14 cellular contexts compared by ENCODE assay signal in the genomic region with DNA sequence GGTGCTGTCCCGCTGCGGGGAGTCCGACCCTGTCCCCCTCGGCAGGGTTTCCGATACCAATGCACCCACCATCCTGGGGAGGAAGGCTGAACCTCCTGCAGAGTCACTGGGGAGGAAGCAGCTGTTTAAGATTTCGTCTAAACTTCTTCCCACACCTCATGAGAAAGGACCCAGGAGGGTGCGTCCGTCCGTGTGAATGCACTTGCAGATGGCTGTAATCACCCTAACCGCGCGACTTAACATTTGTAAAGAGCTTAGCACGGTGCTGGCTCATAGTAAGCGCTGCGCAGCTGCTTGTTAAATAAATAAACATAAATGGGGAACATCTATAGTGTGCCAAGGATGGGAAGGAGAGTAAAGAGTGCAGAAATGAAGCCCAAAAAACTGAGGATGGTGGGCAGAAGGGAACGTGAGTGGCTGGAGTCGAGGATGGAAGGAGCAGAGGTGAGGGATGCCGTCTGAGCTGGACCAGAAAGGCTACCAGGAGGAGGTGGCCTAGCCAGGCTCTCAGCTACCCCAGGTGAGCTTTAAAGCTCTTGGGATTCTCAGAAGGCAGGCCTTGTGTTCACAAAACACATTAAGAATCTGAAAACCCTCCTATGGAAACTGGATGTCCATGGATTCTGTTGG. TPM values are rescaled to one million over a fixed set of nuclear protein-coding genes. Genes with fewer than 3 reads are reported as not detected.
DNase-seq lines count a peak whose midpoint lies in the region; ATAC-seq and TF ChIP-seq lines count a peak whose summit lies in the region.
"Had no signal": no experiment of that assay in that cellular context is flagged by ENCODE, and none has a peak within 500 bp of the region (broad histone marks: within the 10 kb centered on the region; RNA-seq: fewer than 3 reads in every experiment).

No MANE protein-coding gene starts in this region.

- TF ChIP-seq CTCF in CD14-positive monocyte (IDR thresholded peaks at IDR 0.05), result no peak
- no peak for TF ChIP-seq CTCF in astrocyte of the spinal cord (IDR thresholded peaks at IDR 0.05; ENCODE audit: low read depth, low read length)

- peaks cover 0 to 8% (median 0%) of the 10 kb centered on the region in 7 donors for H3K9me3 Mint-ChIP-seq in CD14-positive monocyte

- in situ Hi-C loops in astrocyte of the spinal cord (cut with HindIII; ENCODE audit: low sequenced_read_pairs), result no loop called here

- H3K27ac ChIP-seq in HUES6 (ENCODE audit: low read depth, low read length), result no peak overlapping the region

- H3K9me3 ChIP-seq in HUES6 (ENCODE audit: control insufficient read depth, insufficient read depth, low read depth, low read length), result no peaks in the 10 kb centered on the region

- H3K27ac Mint-ChIP-seq in CD14-positive monocyte, result no peak overlapping the region
- H3K27ac Mint-ChIP-seq: activated CD4-positive, alpha-beta T cell treated with anti-CD3 and anti-CD28 coated beads for 36 hours had no signal

- H3K9ac ChIP-seq in HUES6 (ENCODE audit: low read length), result no peak overlapping the region

- peaks cover 79% of the 10 kb centered on the region for H3K27me3 ChIP-seq in HUES6 (ENCODE audit: control insufficient read depth, insufficient read depth, low read length)

- H3K4me3 Mint-ChIP-seq in CD14-positive monocyte, result peak overlapping the region in 1 of 2 donors; percentile 62
- H3K4me3 Mint-ChIP-seq: activated CD4-positive, alpha-beta T cell treated with anti-CD3 and anti-CD28 coated beads for 36 hours; brain had no signal

- peaks cover 46 to 77% (median 72%) of the 10 kb centered on the region in 3 donors for H3K27me3 Mint-ChIP-seq in CD14-positive monocyte (ENCODE audit: low read depth in 3 of 3)

- H3K4me3 ChIP-seq in HUES6 (ENCODE audit: low read depth, low read length), result 0 out of 2 replicates have a peak overlapping the region, but pooled peaks have one; percentile 14
- H3K4me3 ChIP-seq in astrocyte of the spinal cord (ENCODE audit: low read depth, low read length), result no peak overlapping the region

- intact Hi-C loops in CD14-positive monocyte (cut with micrococcal nuclease), result no loop called here

- peaks cover 41% of the 10 kb centered on the region for H3K4me1 ChIP-seq in HUES6 (ENCODE audit: control insufficient read depth, insufficient read depth, low read length)

- ATAC-seq in GM21717 (IDR thresholded peaks at IDR 0.05; ENCODE audit: unreplicated experiment), result no peak
- no peak for ATAC-seq in HG02981 (IDR thresholded peaks at IDR 0.05; ENCODE audit: unreplicated experiment)
- ATAC-seq: activated CD4-positive, alpha-beta T cell treated with anti-CD3 and anti-CD28 coated beads for 36 hours had no signal

- no peaks in the 10 kb centered on the region for H3K36me3 Mint-ChIP-seq in CD14-positive monocyte
- H3K36me3 Mint-ChIP-seq: brain had no signal

- DNase-seq in CD14-positive monocyte (ENCODE audit: low spot score), result peak; percentile 33
- DNase-seq in astrocyte of the spinal cord (ENCODE audit: low read depth, low spot score), result peak; percentile 45
- DNase-seq in non-pigmented ciliary epithelial cell (ENCODE audit: low read depth), result peak; percentile 3
- no peak for DNase-seq in NCI-H2196 treated with DMSO at 0.1 percent for 48 hours (lab: John Stamatoyannopoulos, UW; ENCODE audit: unreplicated experiment)
- DNase-seq: activated CD4-positive, alpha-beta T cell treated with anti-CD3 and anti-CD28 coated beads for 36 hours; activated naive CD4-positive, alpha-beta T cell treated with anti-CD3 and anti-CD28 coated beads, Interleukin-2, amount 50 U/mL, for 16 hours; C1 segment of cervical spinal cord; kidney glomerular epithelial cell; NCI-H1048; stimulated activated CD4-positive, alpha-beta T cell treated with anti-CD3 and anti-CD28 coated beads, Interleukin-4, amount 100 ng/mL, for 4 hours had no signal

- no peaks in the 10 kb centered on the region for H3K4me1 Mint-ChIP-seq in CD14-positive monocyte

- no peaks in the 10 kb centered on the region for H3K36me3 ChIP-seq in HUES6 (ENCODE audit: control insufficient read depth, insufficient read depth, low read length)

RNA-seq across cellular contexts. Expression of gene ANO1, which starts 4.8 kb away (rescaled TPM):
- not detected for polyA plus RNA-seq in CD14-positive monocyte
